1 cellular context compared by ENCODE assay signal in genomic region chr9:123093141-123093540, GRCh38.
TF ChIP-seq lines count a peak whose summit lies in the region.

No MANE protein-coding gene starts in this region.

TF ChIP-seq in GM23338, 12 proteins besides CTCF, POLR2A, EP300 and RAD21:
- TF ChIP-seq, protein P1, sequence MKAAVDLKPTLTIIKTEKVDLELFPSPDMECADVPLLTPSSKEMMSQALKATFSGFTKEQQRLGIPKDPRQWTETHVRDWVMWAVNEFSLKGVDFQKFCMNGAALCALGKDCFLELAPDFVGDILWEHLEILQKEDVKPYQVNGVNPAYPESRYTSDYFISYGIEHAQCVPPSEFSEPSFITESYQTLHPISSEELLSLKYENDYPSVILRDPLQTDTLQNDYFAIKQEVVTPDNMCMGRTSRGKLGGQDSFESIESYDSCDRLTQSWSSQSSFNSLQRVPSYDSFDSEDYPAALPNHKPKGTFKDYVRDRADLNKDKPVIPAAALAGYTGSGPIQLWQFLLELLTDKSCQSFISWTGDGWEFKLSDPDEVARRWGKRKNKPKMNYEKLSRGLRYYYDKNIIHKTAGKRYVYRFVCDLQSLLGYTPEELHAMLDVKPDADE (IDR thresholded peaks at IDR 0.05): no peak
- TF ChIP-seq REST (IDR thresholded peaks at IDR 0.05; ENCODE audit: unreplicated experiment) (no peak), POLR2AphosphoS5 (IDR thresholded peaks at IDR 0.05; ENCODE audit: low read depth) (no peak), ZNF331 (CRISPR knock-in tag; IDR thresholded peaks at IDR 0.05; ENCODE audit: low read depth) (no peak), JUNB (IDR thresholded peaks at IDR 0.05; ENCODE audit: unreplicated experiment) (no peak), EZH2phosphoT487 (IDR thresholded peaks at IDR 0.05; ENCODE audit: unreplicated experiment) (no peak), NANOG (IDR thresholded peaks at IDR 0.05; ENCODE audit: borderline replicate concordance) (no peak), ZNF462 (CRISPR knock-in tag; IDR thresholded peaks at IDR 0.05) (no peak), CREB1 (CRISPR knock-in tag; IDR thresholded peaks at IDR 0.05; ENCODE audit: low read depth) (no peak), ZNF114 (CRISPR knock-in tag; IDR thresholded peaks at IDR 0.05) (no peak), EZH2 (IDR thresholded peaks at IDR 0.05; ENCODE audit: low read depth, unreplicated experiment) (no peak), STAT1 (IDR thresholded peaks at IDR 0.05; ENCODE audit: unreplicated experiment) (no peak)
TF ChIP-seq in GM23338: peak in this region for 0.
